8 cellular contexts compared by ENCODE assay signal in the genomic region with DNA sequence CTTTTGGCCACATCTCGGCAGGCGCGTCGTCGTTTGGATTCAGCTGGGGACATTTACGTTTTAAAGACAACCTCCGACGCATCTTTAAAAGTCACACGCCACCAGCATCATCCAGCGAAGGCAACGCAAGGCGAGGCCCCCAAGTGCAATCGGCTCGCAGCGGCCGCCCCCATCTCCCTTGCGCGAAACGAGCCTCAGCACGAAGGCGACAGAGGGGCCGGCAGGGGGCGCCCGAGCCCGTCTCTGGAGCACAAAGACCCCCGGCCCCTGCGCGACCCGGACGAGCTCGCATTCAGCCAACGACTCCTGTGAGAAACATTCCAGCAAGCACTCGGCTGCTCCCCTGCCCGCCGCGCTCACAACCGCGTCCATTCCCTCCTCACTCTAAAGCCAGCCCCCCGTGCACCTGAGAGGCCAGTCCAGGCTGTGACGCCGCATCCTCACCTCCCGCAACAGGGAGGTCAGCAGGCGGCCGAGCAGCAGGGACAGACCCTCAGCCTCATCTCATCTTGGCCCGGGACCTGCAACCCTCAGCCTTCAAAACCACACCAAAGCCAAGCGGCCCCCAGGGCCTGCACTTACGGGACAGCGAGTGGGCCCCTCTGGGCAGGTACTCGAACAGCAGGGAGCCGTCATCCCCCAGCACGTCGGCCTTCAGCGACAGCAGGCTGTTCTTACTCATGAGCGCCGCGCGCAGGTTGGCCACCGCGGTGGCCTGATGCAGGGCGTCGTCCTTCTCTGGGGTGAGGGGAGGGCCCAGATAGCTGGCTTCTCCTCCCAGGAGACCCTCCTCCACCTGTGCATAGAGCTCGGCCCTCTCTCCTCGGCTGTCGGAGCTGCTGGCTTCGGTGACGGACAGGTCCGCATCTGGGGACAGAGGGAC. TPM values are rescaled to one million over a fixed set of nuclear protein-coding genes. Genes with fewer than 3 reads are reported as not detected.
A peak's percentile ranks its signal among the peaks of the same experiment; 100 is the strongest.
DNase-seq lines count a peak whose midpoint lies in the region; ATAC-seq and TF ChIP-seq lines count a peak whose summit lies in the region.

No MANE protein-coding gene starts in this region.

- intact Hi-C loops in left ventricle myocardium superior (cut with micrococcal nuclease), result no loop called here

- H3K4me3 Mint-ChIP-seq in activated naive CD8-positive, alpha-beta T cell treated with anti-CD3 and anti-CD28 coated beads, Interleukin-2, amount 10 ng/mL, durations not matched to agents 7 days and 5 days, result peak overlapping the region; percentile 25

- peak; percentile 83 for TF ChIP-seq CTCF in smooth muscle cell (IDR thresholded peaks at IDR 0.05; ENCODE audit: borderline replicate concordance, insufficient read depth, poor library complexity, severe bottlenecking)

- no peaks in the 10 kb centered on the region for H3K36me3 ChIP-seq in smooth muscle cell (ENCODE audit: low read depth)

- no peaks in the 10 kb centered on the region for H3F3A ChIP-seq in smooth muscle cell (ENCODE audit: low read depth)

- no peaks in the 10 kb centered on the region for H3K9me3 ChIP-seq in smooth muscle cell (replicated peaks; ENCODE audit: low read depth)

- ATAC-seq in activated naive CD8-positive, alpha-beta T cell treated with anti-CD3 and anti-CD28 coated beads, Interleukin-2, amount 10 ng/mL, durations not matched to agents 7 days and 5 days (ENCODE audit: low read depth), result no peak
- ATAC-seq in left ventricle myocardium superior, result peak; percentile 59
- ATAC-seq in HG03457 (IDR thresholded peaks at IDR 0.05; ENCODE audit: unreplicated experiment), result no peak

- H3K9me3 Mint-ChIP-seq in activated naive CD8-positive, alpha-beta T cell treated with anti-CD3 and anti-CD28 coated beads, Interleukin-2, amount 10 ng/mL, durations not matched to agents 7 days and 5 days, result no peaks in the 10 kb centered on the region

- peak overlapping the region; percentile 43 for H2AFZ ChIP-seq in smooth muscle cell (ENCODE audit: low read depth)

- H3K9ac ChIP-seq in smooth muscle cell (ENCODE audit: low read depth), result no peak overlapping the region

- peaks cover 13% of the 10 kb centered on the region for H4K20me1 ChIP-seq in smooth muscle cell (ENCODE audit: low read depth)

- POLR2A ChIA-PET in activated naive CD8-positive, alpha-beta T cell treated with anti-CD3 and anti-CD28 coated beads, Interleukin-2, amount 10 ng/mL, durations not matched to agents 7 days and 5 days (lab: Charles Lee), result interaction anchor here (1.0 kb wide), 1 partner anchor 37 kb away, joined by 3 read pairs; no protein-coding TSS in a partner anchor

- H3K4me3 ChIP-seq in smooth muscle cell, result peak overlapping the region; percentile 44

- peak; percentile 51 for DNase-seq in activated CD4-positive, alpha-beta T cell treated with anti-CD3 and anti-CD28 coated beads for 48 hours
- DNase-seq in activated CD4-positive, alpha-beta T cell treated with anti-CD3 and anti-CD28 coated beads for 4 hours, result no peak
- DNase-seq in activated naive CD8-positive, alpha-beta T cell treated with anti-CD3 and anti-CD28 coated beads, Interleukin-2, amount 10 ng/mL, durations not matched to agents 7 days and 5 days, result peak; percentile 59
- DNase-seq in left ventricle myocardium superior, result peak; percentile 75
- peak; percentile 25 for DNase-seq in smooth muscle cell (lab: John Stamatoyannopoulos, UW; ENCODE audit: unreplicated experiment)
- no peak for DNase-seq in NCI-H2227 (lab: John Stamatoyannopoulos, UW; ENCODE audit: unreplicated experiment)
- no peak for DNase-seq in GOT3 (lab: John Stamatoyannopoulos, UW)

- no peaks in the 10 kb centered on the region for H3K4me1 ChIP-seq in smooth muscle cell (ENCODE audit: low read depth)

- no peak overlapping the region for H3K27ac Mint-ChIP-seq in activated naive CD8-positive, alpha-beta T cell treated with anti-CD3 and anti-CD28 coated beads, Interleukin-2, amount 10 ng/mL, durations not matched to agents 7 days and 5 days

- 22% methylated on average over 65 of the region's 67 CpGs for WGBS in smooth muscle cell (ENCODE audit: low lambda C conversion rate)

- no peaks in the 10 kb centered on the region for H3K27me3 Mint-ChIP-seq in activated naive CD8-positive, alpha-beta T cell treated with anti-CD3 and anti-CD28 coated beads, Interleukin-2, amount 10 ng/mL, durations not matched to agents 7 days and 5 days

- peak overlapping the region; percentile 84 for H3K4me2 ChIP-seq in smooth muscle cell

- no peaks in the 10 kb centered on the region for H3K27me3 ChIP-seq in smooth muscle cell (ENCODE audit: low read depth)

- no peaks in the 10 kb centered on the region for H3K36me3 Mint-ChIP-seq in activated naive CD8-positive, alpha-beta T cell treated with anti-CD3 and anti-CD28 coated beads, Interleukin-2, amount 10 ng/mL, durations not matched to agents 7 days and 5 days

- no peak overlapping the region for H3K27ac ChIP-seq in smooth muscle cell (ENCODE audit: low read depth)

- no peaks in the 10 kb centered on the region for H3K4me1 Mint-ChIP-seq in activated naive CD8-positive, alpha-beta T cell treated with anti-CD3 and anti-CD28 coated beads, Interleukin-2, amount 10 ng/mL, durations not matched to agents 7 days and 5 days

- no peaks in the 10 kb centered on the region for H3K79me2 ChIP-seq in smooth muscle cell (ENCODE audit: low read depth)

RNA-seq across cellular contexts. Expression of a gene that starts 35.8 kb away (rescaled TPM):
- total RNA-seq in activated naive CD8-positive, alpha-beta T cell treated with anti-CD3 and anti-CD28 coated beads, Interleukin-2, amount 10 ng/mL, durations not matched to agents 7 days and 5 days, result 100 to 1,000 TPM; 128 to 134 TPM
- total RNA-seq in left ventricle myocardium superior (104 TPM), smooth muscle cell (24.4 and 43.7 TPM in 2 replicates)
- polyA plus RNA-seq in smooth muscle cell, result 45.6 and 58.4 TPM in 2 replicates

RNA-seq across cellular contexts. Expression of a gene that starts 38.9 kb away (rescaled TPM):
- total RNA-seq in activated naive CD8-positive, alpha-beta T cell treated with anti-CD3 and anti-CD28 coated beads, Interleukin-2, amount 10 ng/mL, durations not matched to agents 7 days and 5 days, result 100 to 1,000 TPM; 144 to 159 TPM
- total RNA-seq in left ventricle myocardium superior (2.7 TPM), smooth muscle cell (2.9 and 7.2 TPM in 2 replicates)
- 6.0 and 6.9 TPM in 2 replicates for polyA plus RNA-seq in smooth muscle cell

RNA-seq across cellular contexts. Expression of a gene that starts 55.7 kb away (rescaled TPM):
- under 1 TPM; 0.11 to 0.25 TPM for total RNA-seq in activated naive CD8-positive, alpha-beta T cell treated with anti-CD3 and anti-CD28 coated beads, Interleukin-2, amount 10 ng/mL, durations not matched to agents 7 days and 5 days
- 13.1 TPM for total RNA-seq in left ventricle myocardium superior
- 2.7 and 4.5 TPM in 2 replicates for total RNA-seq in smooth muscle cell
- 2.3 and 4.0 TPM in 2 replicates for polyA plus RNA-seq in smooth muscle cell

Comparison
In these comparisons a context has a peak if more than half of its experiments do, and no peak if none do; other contexts are left out.
1. DNase-seq: peak in activated CD4-positive, alpha-beta T cell treated with anti-CD3 and anti-CD28 coated beads for 48 hours (single experiment), activated naive CD8-positive, alpha-beta T cell treated with anti-CD3 and anti-CD28 coated beads, Interleukin-2, amount 10 ng/mL, durations not matched to agents 7 days and 5 days (single experiment), left ventricle myocardium superior (single experiment) and smooth muscle cell (single experiment); none in activated CD4-positive, alpha-beta T cell treated with anti-CD3 and anti-CD28 coated beads for 4 hours (0 of 2), NCI-H2227 (single experiment) and GOT3 (single experiment).
2. RNA of a gene that starts 38.9 kb away (total RNA-seq): 144 to 159 TPM in activated naive CD8-positive, alpha-beta T cell treated with anti-CD3 and anti-CD28 coated beads, Interleukin-2, amount 10 ng/mL, durations not matched to agents 7 days and 5 days; 2.9 to 7.2 TPM in smooth muscle cell and 2.7 TPM in left ventricle myocardium superior (single experiment); every median in the first group is over 10 times any median in the second.